Comparison of ENCODE assay signal across 8 cellular contexts in the genomic region with DNA sequence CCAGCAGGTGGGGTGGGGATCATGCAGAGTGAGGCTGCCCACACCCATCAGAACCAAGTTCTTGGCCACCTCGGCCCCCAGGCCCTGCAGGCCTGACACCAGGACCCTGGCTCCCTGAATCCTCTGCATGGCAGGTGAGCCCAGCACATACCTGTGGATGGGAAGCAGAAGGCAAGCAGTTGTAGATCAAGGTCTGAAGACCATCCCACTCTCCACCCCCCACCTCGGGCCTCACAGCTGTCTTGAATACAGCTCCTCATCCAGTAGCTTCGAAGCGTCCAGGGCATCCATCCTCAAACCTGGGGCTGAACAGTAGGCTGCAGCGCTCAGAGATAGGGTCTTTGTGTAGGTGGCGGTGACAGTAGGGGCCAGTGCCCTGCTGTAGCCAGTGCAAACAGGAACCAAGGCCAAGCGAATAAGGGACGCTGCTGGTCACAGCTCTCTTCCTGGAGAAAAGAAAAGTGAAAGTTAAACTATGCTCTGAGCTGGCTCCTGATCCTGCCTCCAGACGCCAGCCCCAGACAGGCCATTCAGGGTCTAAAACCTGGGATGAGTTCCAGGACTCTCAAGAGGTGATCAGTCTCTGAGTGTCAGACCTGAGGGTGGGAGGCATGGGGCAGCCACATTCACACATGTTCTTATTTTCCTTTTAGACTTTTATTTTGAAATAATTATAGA. TPM values are rescaled to one million over a fixed set of nuclear protein-coding genes. Genes with fewer than 3 reads are reported as not detected.
A peak's percentile ranks its signal among the peaks of the same experiment; 100 is the strongest.
DNase-seq lines count a peak whose midpoint lies in the region; TF ChIP-seq lines count a peak whose summit lies in the region.

A gene with protein sequence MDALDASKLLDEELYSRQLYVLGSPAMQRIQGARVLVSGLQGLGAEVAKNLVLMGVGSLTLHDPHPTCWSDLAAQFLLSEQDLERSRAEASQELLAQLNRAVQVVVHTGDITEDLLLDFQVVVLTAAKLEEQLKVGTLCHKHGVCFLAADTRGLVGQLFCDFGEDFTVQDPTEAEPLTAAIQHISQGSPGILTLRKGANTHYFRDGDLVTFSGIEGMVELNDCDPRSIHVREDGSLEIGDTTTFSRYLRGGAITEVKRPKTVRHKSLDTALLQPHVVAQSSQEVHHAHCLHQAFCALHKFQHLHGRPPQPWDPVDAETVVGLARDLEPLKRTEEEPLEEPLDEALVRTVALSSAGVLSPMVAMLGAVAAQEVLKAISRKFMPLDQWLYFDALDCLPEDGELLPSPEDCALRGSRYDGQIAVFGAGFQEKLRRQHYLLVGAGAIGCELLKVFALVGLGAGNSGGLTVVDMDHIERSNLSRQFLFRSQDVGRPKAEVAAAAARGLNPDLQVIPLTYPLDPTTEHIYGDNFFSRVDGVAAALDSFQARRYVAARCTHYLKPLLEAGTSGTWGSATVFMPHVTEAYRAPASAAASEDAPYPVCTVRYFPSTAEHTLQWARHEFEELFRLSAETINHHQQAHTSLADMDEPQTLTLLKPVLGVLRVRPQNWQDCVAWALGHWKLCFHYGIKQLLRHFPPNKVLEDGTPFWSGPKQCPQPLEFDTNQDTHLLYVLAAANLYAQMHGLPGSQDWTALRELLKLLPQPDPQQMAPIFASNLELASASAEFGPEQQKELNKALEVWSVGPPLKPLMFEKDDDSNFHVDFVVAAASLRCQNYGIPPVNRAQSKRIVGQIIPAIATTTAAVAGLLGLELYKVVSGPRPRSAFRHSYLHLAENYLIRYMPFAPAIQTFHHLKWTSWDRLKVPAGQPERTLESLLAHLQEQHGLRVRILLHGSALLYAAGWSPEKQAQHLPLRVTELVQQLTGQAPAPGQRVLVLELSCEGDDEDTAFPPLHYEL (minus strand): TSS at position 457 of the 678 bp plus-strand sequence. CDS start 166 bp downstream, at position 291.

- WGBS in endodermal cell (ENCODE audit: insufficient coverage in 1 of 2, insufficient read length in 1 of 2), 2 experiments, result 90 to 94% methylated on average over 8 to 9 of the region's 9 CpGs

- H3K27me3 Mint-ChIP-seq in endodermal cell (ENCODE audit: insufficient read depth), result no peaks in the 10 kb centered on the region

- no peaks in the 10 kb centered on the region for H3K9me3 Mint-ChIP-seq in endodermal cell

- no peaks in the 10 kb centered on the region for H3K4me1 Mint-ChIP-seq in endodermal cell

- H3K9ac ChIP-seq in MM.1S (ENCODE audit: low read length), result peak within 1 kb of the TSS; percentile 33; the same call in 1 of the 2 replicates
- H3K9ac ChIP-seq in endodermal cell (ENCODE audit: extremely low read depth, low read length, poor library complexity, severe bottlenecking), result no peak within 1 kb of the TSS

- H3K9me3 ChIP-seq in MM.1S (replicated peaks; ENCODE audit: insufficient read depth, low read length) (no peaks in the 10 kb centered on the region), endodermal cell (ENCODE audit: control insufficient read depth, low read length) (no peaks in the 10 kb centered on the region)

- H3K9me2 ChIP-seq in MM.1S (replicated peaks; ENCODE audit: insufficient read depth, low read length), result no peaks in the 10 kb centered on the region

- H3K4me2 ChIP-seq in MM.1S (ENCODE audit: low read depth, low read length), result peak within 1 kb of the TSS; percentile 79

- H3K4me1 ChIP-seq in MM.1S (ENCODE audit: low read length) (peaks cover 3% of the 10 kb centered on the region; the same call in 1 of the 2 replicates), endodermal cell (ENCODE audit: control insufficient read depth, insufficient read depth, low read length) (no peaks in the 10 kb centered on the region)

- H3K27ac ChIP-seq in MM.1S (ENCODE audit: low read length) (no peak within 1 kb of the TSS), endodermal cell (ENCODE audit: low read depth, low read length) (no peak within 1 kb of the TSS)

- H3K27me3 ChIP-seq in MM.1S (replicated peaks; ENCODE audit: insufficient read depth, low read length) (no peaks in the 10 kb centered on the region), endodermal cell (ENCODE audit: control insufficient read depth, insufficient read depth, low read length, poor library complexity, severe bottlenecking) (no peaks in the 10 kb centered on the region)

- peak; percentile 79 for DNase-seq in AG10803 (ENCODE audit: low read depth)
- peak; percentile 77 for DNase-seq in GM19238 (ENCODE audit: insufficient read length, low spot score)
- peak; percentile 15 for DNase-seq in MM.1S
- DNase-seq in activated effector memory CD4-positive, alpha-beta T cell treated with Interleukin-2 at 50 U/mL for 16 hours, result peak; percentile 24
- peak; percentile 48 to 73 for DNase-seq in foreskin fibroblast
- DNase-seq in pons (ENCODE audit: low spot score), result peak; percentile 63
- DNase-seq in middle frontal gyrus (ENCODE audit: extremely low spot score, low spot score), result no peak
- no peak for DNase-seq in endodermal cell

- H3F3A ChIP-seq in MM.1S (ENCODE audit: insufficient read depth, low read length), result no peaks in the 10 kb centered on the region

- no peak within 1 kb of the TSS for H3K4me3 Mint-ChIP-seq in endodermal cell

- no peaks in the 10 kb centered on the region for H3K36me3 ChIP-seq in MM.1S (replicated peaks; ENCODE audit: insufficient read depth, low read length)
- no peaks in the 10 kb centered on the region for H3K36me3 ChIP-seq in endodermal cell (ENCODE audit: control insufficient read depth, insufficient read depth, low read length)

- H3K27ac Mint-ChIP-seq in endodermal cell, result no peak within 1 kb of the TSS

- no peaks in the 10 kb centered on the region for H3K79me2 ChIP-seq in MM.1S (ENCODE audit: low read length)

- no peaks in the 10 kb centered on the region for H4K20me1 ChIP-seq in MM.1S (ENCODE audit: insufficient read depth, low read length)

- no peaks in the 10 kb centered on the region for H3K36me3 Mint-ChIP-seq in endodermal cell (ENCODE audit: low read depth)

- peak within 1 kb of the TSS; percentile 91 for H2AFZ ChIP-seq in MM.1S (ENCODE audit: low read length)

- H3K4me3 ChIP-seq in AG10803 (ENCODE audit: low read length) (peak within 1 kb of the TSS; percentile 75), MM.1S (ENCODE audit: low read length) (peak within 1 kb of the TSS; percentile 56), foreskin fibroblast (ENCODE audit: low read depth in 1 of 2, low read length in 2 of 2) (peak within 1 kb of the TSS; percentile 37 to 61), endodermal cell (ENCODE audit: low read length) (no peak within 1 kb of the TSS)

- TF ChIP-seq CTCF in AG10803 (conservative IDR thresholded peaks at IDR 0.05; ENCODE audit: low read length) (no peak), MM.1S (IDR thresholded peaks at IDR 0.05; ENCODE audit: low read length) (no peak), foreskin fibroblast (IDR thresholded peaks at IDR 0.05; ENCODE audit: low read depth, low read length) (no peak), endodermal cell (conservative IDR thresholded peaks at IDR 0.05) (no peak)

RNA-seq across cellular contexts. Expression of the gene that starts here (rescaled TPM):
- 1 to 10 TPM; 1.0 to 3.4 TPM for total RNA-seq in endodermal cell
- polyA plus RNA-seq in endodermal cell (2013, experiment 1 of 2), result 3.4 TPM
- polyA plus RNA-seq in endodermal cell (2013, experiment 2 of 2), result 3.6 TPM

Comparison
In these comparisons a context has a peak if more than half of its experiments do, and no peak if none do; other contexts are left out.
1. DNase-seq: peak in AG10803 (single experiment), GM19238 (single experiment), MM.1S (single experiment), activated effector memory CD4-positive, alpha-beta T cell treated with Interleukin-2 at 50 U/mL for 16 hours (single experiment), foreskin fibroblast (2 of 2) and pons (single experiment); none in middle frontal gyrus (single experiment) and endodermal cell (single experiment).